ENCODE assay signal across 8 cellular contexts in genomic region chr19:45508681-45508930, GRCh38. TPM values are rescaled to one million over a fixed set of nuclear protein-coding genes. Genes with fewer than 3 reads are reported as not detected.
A peak's percentile ranks its signal among the peaks of the same experiment; 100 is the strongest.
DNase-seq lines count a peak whose midpoint lies in the region; ATAC-seq, FAIRE-seq and TF ChIP-seq lines count a peak whose summit lies in the region.

No MANE protein-coding gene starts in this region.

- H3K36me3 ChIP-seq in heart right ventricle (peaks cover 0 to 15% (median 0%) of the 10 kb centered on the region in 9 donors), GM12878 (ENCODE audit: control insufficient read depth in 2 of 2, insufficient read depth in 2 of 2, low read length in 1 of 2) (no peaks in the 10 kb centered on the region; a peak in 1 of 4 replicates), uterus (no peaks in the 10 kb centered on the region)

- TF ChIP-seq EP300 in GM12878 (IDR thresholded peaks at IDR 0.05; ENCODE audit: borderline replicate concordance in 1 of 2, control insufficient read depth in 1 of 2, low read depth in 2 of 2, low read length in 2 of 2), result no peak

- H3K4me1 ChIP-seq in heart right ventricle (peaks cover under 1 to 56% (median 39%) of the 10 kb centered on the region in 9 donors), GM12878 (ENCODE audit: control insufficient read depth, insufficient read depth, low read length) (peaks cover 26% of the 10 kb centered on the region), uterus (peaks cover 0 to 5% of the 10 kb centered on the region in 2 donors)

- no peak for TF ChIP-seq POLR2A in GM12878 (IDR thresholded peaks at IDR 0.05; ENCODE audit: low read depth, low read length)
- TF ChIP-seq POLR2A in uterus (IDR thresholded peaks at IDR 0.05), result no peak

- peak overlapping the region; percentile 98 for H3K9ac ChIP-seq in GM12878 (ENCODE audit: control insufficient read depth, insufficient read depth, low read length)

- no peak for TF ChIP-seq CTCF in heart right ventricle (IDR thresholded peaks at IDR 0.05)
- TF ChIP-seq CTCF in GM12878 (IDR thresholded peaks at IDR 0.05 in 2 of 3, conservative IDR thresholded peaks at IDR 0.05 in 1 of 3; ENCODE audit: control insufficient read depth in 2 of 3, extremely low read depth in 1 of 3, insufficient read depth in 1 of 3, low read depth in 3 of 3, low read length in 3 of 3), result no peak
- no peak for TF ChIP-seq CTCF in uterus (IDR thresholded peaks at IDR 0.05)

- H3K27me3 ChIP-seq in heart right ventricle (no peaks in the 10 kb centered on the region), GM12878 (replicated peaks in 1 of 2; ENCODE audit: control insufficient read depth in 2 of 2, insufficient read depth in 2 of 2, low read length in 1 of 2) (no peaks in the 10 kb centered on the region), uterus (no peaks in the 10 kb centered on the region)

- peaks cover 70% of the 10 kb centered on the region for H3K79me2 ChIP-seq in GM12878 (ENCODE audit: control insufficient read depth, insufficient read depth, low read length)

- H3K36me3 Mint-ChIP-seq in memory B cell, result peaks cover 2% of the 10 kb centered on the region

- in situ Hi-C loops in GM12878 (cut with MboI), result no loop called here

- H3K27me3 Mint-ChIP-seq in memory B cell, result no peaks in the 10 kb centered on the region

- H3K4me1 Mint-ChIP-seq in memory B cell, result peaks cover 36% of the 10 kb centered on the region

- TF ChIP-seq RAD21 in GM12878 (IDR thresholded peaks at IDR 0.05; ENCODE audit: insufficient read depth, low read depth, low read length), result no peak

- H3K4me3 ChIP-seq in heart right ventricle (peak overlapping the region; percentile 76 to 100 (median 97)), GM12878 (peak overlapping the region; percentile 99), uterus (peak overlapping the region; percentile 74 to 91)

- FAIRE-seq in GM12878 (lab: Jason Lieb, UNC), result no peak

- H2AFZ ChIP-seq in GM12878 (ENCODE audit: control insufficient read depth, low read depth, low read length), result no peak overlapping the region

- POLR2A ChIA-PET in GM12878 (lab: Charles Lee), result interaction anchor here (0.5 to 1.9 kb wide), 6 partner anchors 22 to 1985 kb away, joined by 3 to 10 read pairs (median 6); no protein-coding TSS in a partner anchor

- ATAC-seq in heart right ventricle (peak in 1 of 8 donors; percentile 4), GM12878 (no peak), memory B cell (ENCODE audit: low read depth) (no peak), HG03159 (IDR thresholded peaks at IDR 0.05; ENCODE audit: unreplicated experiment) (no peak)

- H3K27ac ChIP-seq in heart right ventricle (peak overlapping the region; percentile 76 to 99 (median 97)), GM12878 (ENCODE audit: control insufficient read depth, insufficient read depth) (peak overlapping the region; percentile 98), uterus (peak overlapping the region; percentile 83 to 96)

- peak in 1 of 2 donors; percentile 66 for DNase-seq in heart right ventricle
- DNase-seq in cardiac septum (ENCODE audit: low spot score), result no peak
- DNase-seq in GM12878 (ENCODE audit: low read depth, low spot score), result no peak
- no peak for DNase-seq in memory B cell (ENCODE audit: low spot score in 2 of 2)
- no peak for DNase-seq in uterus
- no peak for DNase-seq in T-helper 9 cell
- no peak for DNase-seq in NCI-H2227 treated with DMSO at 0.1 percent for 48 hours (lab: John Stamatoyannopoulos, UW)

- H3K9me3 ChIP-seq in heart right ventricle (no peaks in the 10 kb centered on the region), GM12878 (replicated peaks; ENCODE audit: control insufficient read depth, insufficient read depth, low read length) (no peaks in the 10 kb centered on the region; the same call in 2 of the 3 replicates), uterus (no peaks in the 10 kb centered on the region)

- no TSS peak for BruUV-seq in GM12878 (replicated peaks; lab: Mats Ljungman, UMichigan)

- WGBS in heart right ventricle, 2 donors, result 0 to 2% methylated on average over 4 to 6 of the region's 6 CpGs
- WGBS in GM12878 (ENCODE audit: insufficient coverage, insufficient replicate concordance, low lambda C conversion rate, missing lambda C conversion rate), result 0% methylated on average over 6 of the region's 6 CpGs

- SMC1A ChIA-PET in GM12878 (lab: Charles Lee; ENCODE audit: uncharacterized antibody, unreplicated experiment), result interaction anchor here (1.1 kb wide), 1 partner anchor 131 kb away, joined by 4 read pairs; the partner anchor contains the start of gene EML2

- intact Hi-C loops in heart right ventricle (cut with DNase I), result loop anchor here in 2 of 10 donors (5.0 kb wide), 2 partner anchors 64 to 69 kb away; no protein-coding TSS in a partner anchor
- intact Hi-C loops in cardiac septum (cut with DNase I), result no loop called here
- intact Hi-C loops in GM12878 (cut with micrococcal nuclease; ENCODE audit: unreplicated experiment), result loop anchor here (5.0 kb wide), 1 partner anchor 134 kb away; no protein-coding TSS in a partner anchor
- intact Hi-C loops in uterus (cut with DNase I; ENCODE audit: low total_unique reads), result no loop called here

- H3K4me3 Mint-ChIP-seq in memory B cell, result peak overlapping the region; percentile 99

- no peaks in the 10 kb centered on the region for H3K9me3 Mint-ChIP-seq in memory B cell

- RAD21 ChIA-PET in GM12878 (lab: Charles Lee; ENCODE audit: unreplicated experiment), result interaction anchor here (0.6 to 1.7 kb wide), 4 partner anchors 30 to 385 kb away, joined by 3 to 5 read pairs (median 4); no protein-coding TSS in a partner anchor

- CTCF ChIA-PET in GM12878 (lab: Yijun Ruan, JAX), result interaction anchor here (0.8 to 1.0 kb wide), 4 partner anchors 10 to 69 kb away, joined by 3 to 5 read pairs (median 4); no protein-coding TSS in a partner anchor

- H3K27ac Mint-ChIP-seq in memory B cell, result peak overlapping the region; percentile 87

- no peaks in the 10 kb centered on the region for H4K20me1 ChIP-seq in GM12878 (ENCODE audit: control insufficient read depth, insufficient read depth)

- peak overlapping the region; percentile 73 for H3K4me2 ChIP-seq in GM12878 (ENCODE audit: control insufficient read depth, insufficient read depth)

RNA-seq across cellular contexts. Expression of gene VASP, which starts 1.3 kb away (rescaled TPM):
- total RNA-seq in heart right ventricle (10 to 100 TPM; 24.9 to 78.6 (median 42.3) TPM), cardiac septum (60.4 TPM), GM12878 (2014; rRNA removed) (220 and 298 TPM in 2 replicates), GM12878 (2014; rRNA removed; fragmentation: Illumina TruSeq; extraction: Trizol) (84.2 and 95.6 TPM in 2 replicates), GM12878 (2021) (217 and 228 TPM in 2 replicates), uterus (100 to 1,000 TPM in 1 of 4 donors, 10 to 100 TPM in 3; 21.5 to 157 (median 38.3) TPM)
- polyA plus RNA-seq in heart right ventricle (10 to 100 TPM; 62.3 to 70.0 TPM), GM12878 (2011; rRNA removed) (59.1 and 74.0 TPM in 2 replicates), GM12878 (2014; fragmentation: Illumina TruSeq; extraction: Trizol) (98.4 and 139 TPM in 2 replicates), GM12878 (2014; fragmentation: Nextera tagmentation; extraction: Ambion mirVana) (10 to 100 TPM; 19.5 to 27.5 TPM), GM12878 (2014; rRNA removed) (188 and 276 TPM in 2 replicates), GM12878 (2016; fragmentation: Nextera tagmentation; extraction: Ambion mirVana) (10 to 100 TPM; 39.8 to 50.4 TPM)
- 67.3 and 71.5 TPM in 2 replicates for total RNA-seq in GM12878 (2013; cell fraction: nucleolus; rRNA removed)
- polyA plus RNA-seq in GM12878 (2011; ENCODE audit: low read depth), result 35.0 TPM
- 87.1 and 124 TPM in 2 replicates for polyA plus RNA-seq in GM12878 (2011; cell fraction: cytosol; rRNA removed)
- polyA plus RNA-seq in GM12878 (2011; cell fraction: nucleus; rRNA removed), result 95.6 and 133 TPM in 2 replicates
- polyA plus RNA-seq in GM12878 (2012), result 73.2 and 77.3 TPM in 2 replicates
- 43.7 and 84.4 TPM in 2 replicates for polyA minus RNA-seq in GM12878 (2011; rRNA and poly(A)+ RNA removed)
- 58.4 and 68.9 TPM in 2 replicates for polyA minus RNA-seq in GM12878 (2011; cell fraction: cytosol; rRNA and poly(A)+ RNA removed)
- 42.8 and 79.8 TPM in 2 replicates for polyA minus RNA-seq in GM12878 (2011; cell fraction: nucleus; rRNA and poly(A)+ RNA removed)

RNA-seq across cellular contexts. Expression of gene PPM1N, which starts 10.4 kb away (rescaled TPM):
- total RNA-seq in heart right ventricle, result 1 to 10 TPM in 1 of 10 donors, under 1 TPM in 4, not detected in 5; 0.32 to 3.6 (median 0.57) TPM
- polyA plus RNA-seq in heart right ventricle, result under 1 TPM; 0.51 to 0.68 TPM
- total RNA-seq in cardiac septum, result 0.59 TPM
- 2.0 and 2.5 TPM in 2 replicates for total RNA-seq in GM12878 (2013; cell fraction: nucleolus; rRNA removed)
- total RNA-seq in GM12878 (2014; rRNA removed), result 3.4 and 4.1 TPM in 2 replicates
- total RNA-seq in GM12878 (2014; rRNA removed; fragmentation: Illumina TruSeq; extraction: Trizol), result 2.9 and 4.0 TPM in 2 replicates
- total RNA-seq in GM12878 (2021), result 3.5 and 4.1 TPM in 2 replicates
- 3.8 TPM for polyA plus RNA-seq in GM12878 (2011; ENCODE audit: low read depth)
- 1.6 and 1.7 TPM in 2 replicates for polyA plus RNA-seq in GM12878 (2011; rRNA removed)
- polyA plus RNA-seq in GM12878 (2011; cell fraction: cytosol; rRNA removed), result 1.5 and 3.1 TPM in 2 replicates
- 1.8 and 2.5 TPM in 2 replicates for polyA plus RNA-seq in GM12878 (2011; cell fraction: nucleus; rRNA removed)
- 3.9 and 4.9 TPM in 2 replicates for polyA plus RNA-seq in GM12878 (2012)
- polyA plus RNA-seq in GM12878 (2014; fragmentation: Illumina TruSeq; extraction: Trizol), result 3.6 and 5.4 TPM in 2 replicates
- polyA plus RNA-seq in GM12878 (2014; fragmentation: Nextera tagmentation; extraction: Ambion mirVana), result 1 to 10 TPM; 4.6 to 4.7 TPM
- 5.3 and 5.4 TPM in 2 replicates for polyA plus RNA-seq in GM12878 (2014; rRNA removed)
- polyA plus RNA-seq in GM12878 (2016; fragmentation: Nextera tagmentation; extraction: Ambion mirVana), result 1 to 10 TPM; 2.6 to 3.2 TPM
- polyA minus RNA-seq in GM12878 (2011; rRNA and poly(A)+ RNA removed), result 1.1 TPM in 1 of 2 replicates, not detected in the other
- not detected in 2 replicates for polyA minus RNA-seq in GM12878 (2011; cell fraction: cytosol; rRNA and poly(A)+ RNA removed)
- 0.24 and 0.86 TPM in 2 replicates for polyA minus RNA-seq in GM12878 (2011; cell fraction: nucleus; rRNA and poly(A)+ RNA removed)
- 10 to 100 TPM in 1 of 4 donors, not detected in 3; 42.5 TPM for total RNA-seq in uterus

RNA-seq across cellular contexts. Expression of gene RTN2, which starts 11.8 kb away (rescaled TPM):
- total RNA-seq in heart right ventricle (10 to 100 TPM; 15.9 to 33.7 (median 21.8) TPM), cardiac septum (15.1 TPM), GM12878 (2014; rRNA removed) (4.0 and 5.2 TPM in 2 replicates), GM12878 (2014; rRNA removed; fragmentation: Illumina TruSeq; extraction: Trizol) (3.4 and 4.2 TPM in 2 replicates), GM12878 (2021) (9.7 and 11.6 TPM in 2 replicates), uterus (1 to 10 TPM in 3 of 4 donors, not detected in 1; 5.9 to 9.0 (median 7.0) TPM)
- polyA plus RNA-seq in heart right ventricle (10 to 100 TPM; 11.1 to 13.3 TPM), GM12878 (2011; rRNA removed) (1.1 and 2.6 TPM in 2 replicates), GM12878 (2014; fragmentation: Illumina TruSeq; extraction: Trizol) (5.5 and 5.9 TPM in 2 replicates), GM12878 (2014; fragmentation: Nextera tagmentation; extraction: Ambion mirVana) (under 1 TPM; 0.32 to 0.42 TPM), GM12878 (2014; rRNA removed) (10.3 and 11.0 TPM in 2 replicates), GM12878 (2016; fragmentation: Nextera tagmentation; extraction: Ambion mirVana) (1 to 10 TPM; 4.8 to 4.9 TPM)
- total RNA-seq in GM12878 (2013; cell fraction: nucleolus; rRNA removed), result 6.8 and 7.8 TPM in 2 replicates
- polyA plus RNA-seq in GM12878 (2011; ENCODE audit: low read depth), result 20.8 TPM
- polyA plus RNA-seq in GM12878 (2011; cell fraction: cytosol; rRNA removed), result 4.2 and 4.4 TPM in 2 replicates
- polyA plus RNA-seq in GM12878 (2011; cell fraction: nucleus; rRNA removed), result 3.1 and 4.2 TPM in 2 replicates
- 18.2 and 18.6 TPM in 2 replicates for polyA plus RNA-seq in GM12878 (2012)
- polyA minus RNA-seq in GM12878 (2011; rRNA and poly(A)+ RNA removed), result 2.0 and 2.3 TPM in 2 replicates
- 1.7 and 1.8 TPM in 2 replicates for polyA minus RNA-seq in GM12878 (2011; cell fraction: cytosol; rRNA and poly(A)+ RNA removed)
- polyA minus RNA-seq in GM12878 (2011; cell fraction: nucleus; rRNA and poly(A)+ RNA removed), result 1.8 and 2.8 TPM in 2 replicates

RNA-seq across cellular contexts. Expression of gene FOSB, which starts 40.8 kb away (rescaled TPM):
- total RNA-seq in heart right ventricle (10 to 100 TPM in 2 of 10 donors, 1 to 10 TPM in 7, under 1 TPM in 1; 0.39 to 54.5 (median 4.9) TPM), cardiac septum (0.94 TPM), GM12878 (2014; rRNA removed) (0.11 and 0.44 TPM in 2 replicates), GM12878 (2014; rRNA removed; fragmentation: Illumina TruSeq; extraction: Trizol) (0.14 and 0.31 TPM in 2 replicates), GM12878 (2021) (0.56 and 0.69 TPM in 2 replicates), uterus (10 to 100 TPM in 2 of 4 donors, 1 to 10 TPM in 1, not detected in 1; 8.1 to 52.1 (median 28.6) TPM)
- polyA plus RNA-seq in heart right ventricle (1 to 10 TPM; 2.1 to 5.5 TPM), GM12878 (2011; rRNA removed) (0.13 and 0.20 TPM in 2 replicates), GM12878 (2014; fragmentation: Illumina TruSeq; extraction: Trizol) (0.28 and 0.35 TPM in 2 replicates), GM12878 (2014; fragmentation: Nextera tagmentation; extraction: Ambion mirVana) (under 1 TPM; 0.06 to 0.07 TPM), GM12878 (2014; rRNA removed) (0.24 and 0.34 TPM in 2 replicates), GM12878 (2016; fragmentation: Nextera tagmentation; extraction: Ambion mirVana) (under 1 TPM; 0.29 to 0.45 TPM)
- total RNA-seq in GM12878 (2013; cell fraction: nucleolus; rRNA removed), result 2.5 and 2.8 TPM in 2 replicates
- 0.52 TPM for polyA plus RNA-seq in GM12878 (2011; ENCODE audit: low read depth)
- polyA plus RNA-seq in GM12878 (2011; cell fraction: cytosol; rRNA removed), result 0.25 and 0.34 TPM in 2 replicates
- 1.6 and 1.8 TPM in 2 replicates for polyA plus RNA-seq in GM12878 (2011; cell fraction: nucleus; rRNA removed)
- polyA plus RNA-seq in GM12878 (2012), result 0.83 and 1.1 TPM in 2 replicates
- polyA minus RNA-seq in GM12878 (2011; rRNA and poly(A)+ RNA removed), result 1.8 and 2.5 TPM in 2 replicates
- polyA minus RNA-seq in GM12878 (2011; cell fraction: cytosol; rRNA and poly(A)+ RNA removed), result not detected in 2 replicates
- 3.9 and 7.5 TPM in 2 replicates for polyA minus RNA-seq in GM12878 (2011; cell fraction: nucleus; rRNA and poly(A)+ RNA removed)
